Comparison of ENCODE assay signal across 22 cellular contexts in genomic region chr2:211439011-211439410, GRCh38.
"Had no signal": no experiment of that assay in that cellular context is flagged by ENCODE, and none has a peak within 500 bp of the region (broad histone marks: within the 10 kb centered on the region; RNA-seq: fewer than 3 reads in every experiment).

No MANE protein-coding gene starts in this region.

- H3K27me3 ChIP-seq: neutrophil, ovary, upper lobe of left lung had no signal

- DNase-seq: activated CD4-positive, alpha-beta T cell treated with anti-CD3 and anti-CD28 coated beads for 48 hours; activated CD4-positive, alpha-beta T cell treated with anti-CD3 and anti-CD28 coated beads, Interleukin-2, amount 50 U/mL, for 48 hours; activated gamma-delta T cell treated with Interleukin-2 at 50 U/mL for 16 hours; activated naive CD4-positive, alpha-beta T cell treated with anti-CD3 and anti-CD28 coated beads, Interleukin-2, amount 50 U/mL, for 16 hours; activated T-cell treated with anti-CD3 and anti-CD28 coated beads, Interleukin-2, amount 50 U/mL, for 4 hours; endodermal cell; foreskin keratinocyte; left colon; mammary epithelial cell; ovary; retina; stimulated activated CD4-positive, alpha-beta T cell treated with anti-CD3 and anti-CD28 coated beads, Interleukin-4, amount 100 ng/mL, for 24 hours; T-helper 9 cell; upper lobe of left lung; WERI-Rb-1 had no signal

- H3K4me1 ChIP-seq: foreskin keratinocyte, upper lobe of left lung had no signal

- H3K4me3 ChIP-seq: ovary, skin epidermis, upper lobe of left lung had no signal

- ATAC-seq: activated CD4-positive, CD25-positive, alpha-beta regulatory T cell treated with anti-CD3 and anti-CD28 coated beads, Interleukin-2, amount 50 U/mL, for 24 hours; activated T-cell treated with anti-CD3 and anti-CD28 coated beads, Interleukin-2, amount 50 U/mL, for 4 hours; activated T-helper 17 cell treated with anti-CD3 and anti-CD28 coated beads, Interleukin-2, amount 50 U/mL, for 72 hours; esophagus mucosa; foreskin keratinocyte; left colon; sciatic nerve; stimulated activated effector memory CD8-positive, alpha-beta T cell treated with anti-CD3 and anti-CD28 coated beads, Interleukin-12 subunit alpha, Interleukin-12 subunit beta, amount 100 ng/mL, for 72 hours had no signal

- H3K27ac ChIP-seq: foreskin keratinocyte, neutrophil, ovary, skin epidermis, upper lobe of left lung, WERI-Rb-1 had no signal

- H3K36me3 ChIP-seq: neutrophil, ovary, upper lobe of left lung, WERI-Rb-1 had no signal

- H3K9me3 ChIP-seq: neutrophil, ovary, upper lobe of left lung had no signal
